8 cellular contexts compared by ENCODE assay signal in the genomic region with DNA sequence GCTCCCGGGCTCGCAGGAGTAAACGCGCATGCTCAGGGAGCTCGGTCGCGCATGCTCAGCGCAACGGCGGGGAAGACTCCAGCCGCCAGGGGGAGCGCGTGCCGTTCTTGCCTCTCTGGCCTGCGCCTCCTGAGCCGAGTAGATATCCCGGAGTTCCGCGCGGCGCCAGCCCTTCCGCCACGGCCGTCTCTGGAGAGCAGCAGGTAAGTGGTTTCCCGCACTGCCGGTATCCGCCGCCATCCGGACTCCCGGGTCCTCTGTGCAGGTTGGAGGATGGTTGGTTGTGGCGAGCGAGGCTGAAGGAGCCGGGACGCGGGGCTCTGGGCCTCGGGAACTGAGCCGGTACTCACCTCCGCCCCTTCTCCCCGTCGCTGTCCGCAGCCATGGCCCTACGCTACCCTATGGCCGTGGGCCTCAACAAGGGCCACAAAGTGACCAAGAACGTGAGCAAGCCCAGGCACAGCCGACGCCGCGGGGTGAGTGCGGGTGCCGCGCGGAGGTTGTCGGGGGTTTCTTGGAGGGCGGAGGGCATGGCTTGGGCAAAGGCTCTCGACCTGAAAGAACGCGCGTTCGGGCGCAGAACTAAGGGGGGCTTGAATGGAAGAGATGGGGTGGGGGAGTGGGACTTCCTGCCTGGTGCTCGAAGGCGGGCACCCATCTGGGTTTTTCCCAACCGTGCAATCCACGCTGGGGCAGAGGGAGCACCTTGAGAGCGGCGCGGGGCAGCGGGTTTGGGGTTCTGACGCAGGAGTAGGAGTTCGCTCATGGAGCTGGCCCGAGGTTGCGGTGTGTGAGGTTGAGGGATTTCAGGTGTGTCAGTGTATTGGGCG. TPM values are rescaled to one million over a fixed set of nuclear protein-coding genes. Genes with fewer than 3 reads are reported as not detected.
DNase-seq lines count a peak whose midpoint lies in the region; ATAC-seq, FAIRE-seq and TF ChIP-seq lines count a peak whose summit lies in the region.

A gene (plus strand): TSS at position 171 of the 830 bp plus-strand sequence. CDS start 213 bp downstream, at position 384.

- H3K9ac ChIP-seq in HepG2 (ENCODE audit: insufficient read depth, low read depth, low read length) = peak within 1 kb of the TSS; percentile 94

- DNase-seq in AG20443 (ENCODE audit: low spot score) (peak; percentile 97), NCI-H774 (lab: John Stamatoyannopoulos, UW) (peak; percentile 95), dermis microvascular lymphatic vessel endothelial cell (ENCODE audit: low read depth in 2 of 2) (peak; percentile 93 to 96), HepG2 (ENCODE audit: low spot score) (peak; percentile 92)
- DNase-seq in activated CD4-positive, alpha-beta T cell treated with anti-CD3 and anti-CD28 coated beads, Interleukin-2, amount 50 U/mL, for 48 hours = peak; percentile 99
- peak; percentile 99 for DNase-seq in stimulated activated CD4-positive, alpha-beta T cell treated with anti-CD3 and anti-CD28 coated beads, Interleukin-4, amount 100 ng/mL, for 1 hour

- peak; percentile 98 for TF ChIP-seq CTCF in HepG2 (CRISPR knock-in tag; IDR thresholded peaks at IDR 0.05)

- H3K4me3 ChIP-seq in HepG2 (replicated peaks in 1 of 3; ENCODE audit: insufficient read depth in 1 of 3, low read depth in 2 of 3, low read length in 3 of 3) = peak within 1 kb of the TSS; percentile 88 to 94 (median 89)

- TF ChIP-seq POLR2A in GM19099 (IDR thresholded peaks at IDR 0.05; ENCODE audit: extremely low read depth, insufficient read length, low read depth) = peak; percentile 99
- TF ChIP-seq POLR2A in HepG2 (IDR thresholded peaks at IDR 0.05; ENCODE audit: insufficient read depth in 1 of 2, low read depth in 2 of 2, low read length in 2 of 2) = peak; percentile 99

- peak within 1 kb of the TSS; percentile 92 for H3K27ac ChIP-seq in HepG2 (ENCODE audit: extremely low read length, insufficient read depth, low read length)

- H3K9me3 ChIP-seq in HepG2 (ENCODE audit: low read length) = no peaks in the 10 kb centered on the region

- FAIRE-seq in HepG2 (lab: Jason Lieb, UNC) = peak; percentile 79

- peak within 1 kb of the TSS; percentile 79 for H3K4me2 ChIP-seq in HepG2 (ENCODE audit: low read depth, low read length)

- TF ChIP-seq EP300 in HepG2 (IDR thresholded peaks at IDR 0.05; ENCODE audit: low read depth in 2 of 2, low read length in 2 of 2) = no peak
- no peak for TF ChIP-seq EP300 in HepG2 (CRISPR knock-in tag; IDR thresholded peaks at IDR 0.05; ENCODE audit: borderline replicate concordance)

- ATAC-seq in HG03558 (IDR thresholded peaks at IDR 0.05; ENCODE audit: extremely low read depth, unreplicated experiment) = peak; percentile 33
- ATAC-seq in HepG2 = peak; percentile 56

- intact Hi-C loops in HepG2 (cut with micrococcal nuclease; ENCODE audit: unreplicated experiment) = no loop called here

- BruUV-seq in HepG2 (replicated peaks; lab: Mats Ljungman, UMichigan) = no TSS peak

- no peak within 1 kb of the TSS for H2AFZ ChIP-seq in HepG2 (ENCODE audit: low read length)

- H3K79me2 ChIP-seq in HepG2 (ENCODE audit: insufficient read depth, low read length) = peaks cover 33% of the 10 kb centered on the region

- peaks cover 34% of the 10 kb centered on the region for H3K4me1 ChIP-seq in HepG2 (ENCODE audit: insufficient read depth, low read length)

- CTCF ChIA-PET in HepG2 (lab: Yijun Ruan, JAX; ENCODE audit: low intra/inter-chr PET ratio, low total read pairs) = interaction anchor here (0.7 kb wide), 1 partner anchor 30 kb away, joined by 3 read pairs; a partner anchor contains a TSS

- POLR2A ChIA-PET in HepG2 (lab: Yijun Ruan, JAX) = interaction anchor here (0.6 to 3.7 kb wide), 21 partner anchors 9 to 281 kb away, joined by 3 to 95 read pairs (median 5); a partner anchor contains a TSS

- WGBS in HepG2 (ENCODE audit: low lambda C conversion rate) = under 1% methylated on average over 21 of the region's 73 CpGs

- H3K27me3 ChIP-seq in HepG2 (ENCODE audit: control insufficient read depth in 1 of 2, insufficient read depth in 2 of 2, low read length in 2 of 2) = no peaks in the 10 kb centered on the region; a peak in 1 of 5 replicates

- peaks cover 16 to 40% of the 10 kb centered on the region in 2 experiments for H3K36me3 ChIP-seq in HepG2 (replicated peaks in 1 of 2; ENCODE audit: control insufficient read depth in 1 of 2, insufficient read depth in 2 of 2, low read length in 2 of 2)

- TF ChIP-seq RAD21 in HepG2 (CRISPR knock-in tag; IDR thresholded peaks at IDR 0.05) = peak; percentile 64; the same call in 1 of the 2 replicates

- H4K20me1 ChIP-seq in HepG2 (ENCODE audit: insufficient read depth, low read length) = peaks cover 38% of the 10 kb centered on the region

- in situ Hi-C loops in HepG2 (cut with HindIII; ENCODE audit: extremely low pct_ligation_motif_present, low pct_unique_long_range_greater_than_20kb) = no loop called here

TF ChIP-seq in HepG2, 621 proteins besides CTCF, POLR2A, EP300 and RAD21 (continues in another document):
- no peak for TF ChIP-seq KDM6A (CRISPR knock-in tag; IDR thresholded peaks at IDR 0.05; ENCODE audit: low read depth)
- no peak for TF ChIP-seq ZFP36 (IDR thresholded peaks at IDR 0.05; ENCODE audit: borderline replicate concordance, low read depth, low read length, partially characterized antibody)
- TF ChIP-seq SIN3A (IDR thresholded peaks at IDR 0.05; ENCODE audit: borderline replicate concordance, low read depth, low read length) = peak; percentile 71; the same call in 1 of the 2 replicates
- TF ChIP-seq, protein P1, sequence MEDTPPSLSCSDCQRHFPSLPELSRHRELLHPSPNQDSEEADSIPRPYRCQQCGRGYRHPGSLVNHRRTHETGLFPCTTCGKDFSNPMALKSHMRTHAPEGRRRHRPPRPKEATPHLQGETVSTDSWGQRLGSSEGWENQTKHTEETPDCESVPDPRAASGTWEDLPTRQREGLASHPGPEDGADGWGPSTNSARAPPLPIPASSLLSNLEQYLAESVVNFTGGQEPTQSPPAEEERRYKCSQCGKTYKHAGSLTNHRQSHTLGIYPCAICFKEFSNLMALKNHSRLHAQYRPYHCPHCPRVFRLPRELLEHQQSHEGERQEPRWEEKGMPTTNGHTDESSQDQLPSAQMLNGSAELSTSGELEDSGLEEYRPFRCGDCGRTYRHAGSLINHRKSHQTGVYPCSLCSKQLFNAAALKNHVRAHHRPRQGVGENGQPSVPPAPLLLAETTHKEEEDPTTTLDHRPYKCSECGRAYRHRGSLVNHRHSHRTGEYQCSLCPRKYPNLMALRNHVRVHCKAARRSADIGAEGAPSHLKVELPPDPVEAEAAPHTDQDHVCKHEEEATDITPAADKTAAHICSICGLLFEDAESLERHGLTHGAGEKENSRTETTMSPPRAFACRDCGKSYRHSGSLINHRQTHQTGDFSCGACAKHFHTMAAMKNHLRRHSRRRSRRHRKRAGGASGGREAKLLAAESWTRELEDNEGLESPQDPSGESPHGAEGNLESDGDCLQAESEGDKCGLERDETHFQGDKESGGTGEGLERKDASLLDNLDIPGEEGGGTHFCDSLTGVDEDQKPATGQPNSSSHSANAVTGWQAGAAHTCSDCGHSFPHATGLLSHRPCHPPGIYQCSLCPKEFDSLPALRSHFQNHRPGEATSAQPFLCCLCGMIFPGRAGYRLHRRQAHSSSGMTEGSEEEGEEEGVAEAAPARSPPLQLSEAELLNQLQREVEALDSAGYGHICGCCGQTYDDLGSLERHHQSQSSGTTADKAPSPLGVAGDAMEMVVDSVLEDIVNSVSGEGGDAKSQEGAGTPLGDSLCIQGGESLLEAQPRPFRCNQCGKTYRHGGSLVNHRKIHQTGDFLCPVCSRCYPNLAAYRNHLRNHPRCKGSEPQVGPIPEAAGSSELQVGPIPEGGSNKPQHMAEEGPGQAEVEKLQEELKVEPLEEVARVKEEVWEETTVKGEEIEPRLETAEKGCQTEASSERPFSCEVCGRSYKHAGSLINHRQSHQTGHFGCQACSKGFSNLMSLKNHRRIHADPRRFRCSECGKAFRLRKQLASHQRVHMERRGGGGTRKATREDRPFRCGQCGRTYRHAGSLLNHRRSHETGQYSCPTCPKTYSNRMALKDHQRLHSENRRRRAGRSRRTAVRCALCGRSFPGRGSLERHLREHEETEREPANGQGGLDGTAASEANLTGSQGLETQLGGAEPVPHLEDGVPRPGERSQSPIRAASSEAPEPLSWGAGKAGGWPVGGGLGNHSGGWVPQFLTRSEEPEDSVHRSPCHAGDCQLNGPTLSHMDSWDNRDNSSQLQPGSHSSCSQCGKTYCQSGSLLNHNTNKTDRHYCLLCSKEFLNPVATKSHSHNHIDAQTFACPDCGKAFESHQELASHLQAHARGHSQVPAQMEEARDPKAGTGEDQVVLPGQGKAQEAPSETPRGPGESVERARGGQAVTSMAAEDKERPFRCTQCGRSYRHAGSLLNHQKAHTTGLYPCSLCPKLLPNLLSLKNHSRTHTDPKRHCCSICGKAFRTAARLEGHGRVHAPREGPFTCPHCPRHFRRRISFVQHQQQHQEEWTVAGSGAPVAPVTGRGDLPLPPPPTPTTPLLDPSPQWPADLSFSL (CRISPR knock-in tag; IDR thresholded peaks at IDR 0.05) = 0 out of 2 replicates have a peak, but pooled peaks have one; percentile 55
- no peak for TF ChIP-seq ZFP1 (CRISPR knock-in tag; IDR thresholded peaks at IDR 0.05)

RNA-seq across cellular contexts. Expression of the gene that starts here (rescaled TPM):
- total RNA-seq in dermis microvascular lymphatic vessel endothelial cell (442 and 761 TPM in 2 replicates), HepG2 (2016; rRNA removed; fragmentation: Illumina TruSeq; extraction: Trizol) (706 and 763 TPM in 2 replicates)
- 1,266 and 1,322 TPM in 2 replicates for total RNA-seq in HepG2 (2016; cell fraction: cytosol; rRNA removed; fragmentation: Illumina TruSeq; extraction: Trizol; ENCODE audit: low read depth)
- 739 and 797 TPM in 2 replicates for total RNA-seq in HepG2 (2016; cell fraction: insoluble cytoplasmic fraction; rRNA removed; fragmentation: Illumina TruSeq; extraction: Trizol)
- total RNA-seq in HepG2 (2016; cell fraction: membrane; rRNA removed; fragmentation: Illumina TruSeq; extraction: Trizol) = 1,622 and 1,758 TPM in 2 replicates
- 259 and 275 TPM in 2 replicates for total RNA-seq in HepG2 (2016; cell fraction: nucleus; rRNA removed; fragmentation: Illumina TruSeq; extraction: Trizol)
- 740 and 962 TPM in 2 replicates for polyA plus RNA-seq in HepG2 (2011; rRNA removed)
- 548 and 718 TPM in 2 replicates for polyA plus RNA-seq in HepG2 (2011; cell fraction: cytosol; rRNA removed)
- 184 and 190 TPM in 2 replicates for polyA plus RNA-seq in HepG2 (2011; cell fraction: nucleus; rRNA removed)
- polyA plus RNA-seq in HepG2 (2012) = 1,022 and 1,044 TPM in 2 replicates
- polyA plus RNA-seq in HepG2 (2016; cell fraction: cytosol; fragmentation: Illumina TruSeq; extraction: Trizol; ENCODE audit: low read depth) = 1,678 and 1,761 TPM in 2 replicates
- 756 and 780 TPM in 2 replicates for polyA plus RNA-seq in HepG2 (2016; cell fraction: insoluble cytoplasmic fraction; fragmentation: Illumina TruSeq; extraction: Trizol; ENCODE audit: low read depth)
- polyA plus RNA-seq in HepG2 (2016; cell fraction: membrane; fragmentation: Illumina TruSeq; extraction: Trizol; ENCODE audit: low read depth) = 1,750 and 1,946 TPM in 2 replicates
- 539 and 605 TPM in 2 replicates for polyA plus RNA-seq in HepG2 (2016; cell fraction: nucleus; fragmentation: Illumina TruSeq; extraction: Trizol; ENCODE audit: insufficient read depth, low read depth)
- 163 and 316 TPM in 2 replicates for polyA minus RNA-seq in HepG2 (2011; rRNA and poly(A)+ RNA removed; ENCODE audit: low replicate concordance)
- 334 and 359 TPM in 2 replicates for polyA minus RNA-seq in HepG2 (2011; cell fraction: cytosol; rRNA and poly(A)+ RNA removed)
- polyA minus RNA-seq in HepG2 (2011; cell fraction: nucleus; rRNA and poly(A)+ RNA removed) = 64.5 and 86.4 TPM in 2 replicates

Comparison
In these comparisons a context has a peak if more than half of its experiments do, and no peak if none do; other contexts are left out.
1. Peak in every context shown above with its lines: DNase-seq, ATAC-seq, H3K4me3 ChIP-seq and H3K27ac ChIP-seq.